Comparison of ENCODE assay signal across 1 cellular context in genomic region chr2:44959855-44960254, GRCh38.
TF ChIP-seq lines count a peak whose summit lies in the region.

No MANE protein-coding gene starts in this region.

TF ChIP-seq in K562, 482 proteins besides CTCF, POLR2A, EP300 and RAD21:
- TF ChIP-seq ZNF511 (CRISPR knock-in tag; IDR thresholded peaks at IDR 0.05) (no peak), MEF2A (IDR thresholded peaks at IDR 0.05; ENCODE audit: control insufficient read depth, low read depth, low read length) (no peak), ZNF57 (CRISPR knock-in tag; IDR thresholded peaks at IDR 0.05) (no peak), ATF3 (IDR thresholded peaks at IDR 0.05) (peak; percentile 29), ATF3 (CRISPR knock-in tag; conservative IDR thresholded peaks at IDR 0.05) (no peak)
